Comparison of ENCODE assay signal across 17 cellular contexts in genomic region chr11:84819128-84819527, GRCh38.
DNase-seq lines count a peak whose midpoint lies in the region; ATAC-seq and TF ChIP-seq lines count a peak whose summit lies in the region.
"Had no signal": no experiment of that assay in that cellular context is flagged by ENCODE, and none has a peak within 500 bp of the region (broad histone marks: within the 10 kb centered on the region; RNA-seq: fewer than 3 reads in every experiment).

No MANE protein-coding gene starts in this region.

- H3K36me3 Mint-ChIP-seq in activated naive CD4-positive, alpha-beta T cell treated with anti-CD3 and anti-CD28 coated beads, Interleukin-2, amount 50 U/mL, for 72 hours, result no peaks in the 10 kb centered on the region
- H3K36me3 Mint-ChIP-seq: CD8-positive, alpha-beta memory T cell had no signal

- DNase-seq in NCI-H82 (lab: John Stamatoyannopoulos, UW), result peak; percentile 48
- DNase-seq in NCI-H82 treated with DMSO at 0.1 percent for 48 hours (lab: John Stamatoyannopoulos, UW; ENCODE audit: unreplicated experiment), result no peak
- peak; percentile 45 for DNase-seq in NCI-H345 treated with DMSO at 0.1 percent for 48 hours (lab: John Stamatoyannopoulos, UW; ENCODE audit: unreplicated experiment)
- DNase-seq in choroid plexus epithelial cell (ENCODE audit: low read depth), result peak; percentile 23
- no peak for DNase-seq in activated naive CD4-positive, alpha-beta T cell treated with anti-CD3 and anti-CD28 coated beads, Interleukin-2, amount 50 U/mL, for 72 hours (ENCODE audit: low spot score in 2 of 2)
- DNase-seq in osteoblast (ENCODE audit: insufficient read length, low spot score, missing footprints), result no peak
- DNase-seq: activated CD4-positive, alpha-beta T cell treated with anti-CD3 and anti-CD28 coated beads, Interleukin-2, amount 50 U/mL, for 4 hours; CD8-positive, alpha-beta memory T cell; NCI-H1092; NCI-H69; T1000 had no signal

- H2AFZ ChIP-seq in neural cell (ENCODE audit: low read depth, low read length) (no peak overlapping the region), osteoblast (ENCODE audit: low read length) (no peak overlapping the region)

- H3K27ac Mint-ChIP-seq in activated naive CD4-positive, alpha-beta T cell treated with anti-CD3 and anti-CD28 coated beads, Interleukin-2, amount 50 U/mL, for 72 hours, result no peak overlapping the region
- H3K27ac Mint-ChIP-seq: activated T-helper 2 cell treated with anti-CD3 and anti-CD28 coated beads, Interferon-gamma antibody, Interleukin-2, Interleukin-4, amounts not matched to agents 10 μg/mL and 5 μg/mL and 100 μg/mL, durations not matched to agents 14 hours and 24 hours and 36 hours; CD8-positive, alpha-beta memory T cell; stimulated activated naive CD8-positive, alpha-beta T cell treated with anti-CD3 and anti-CD28 coated beads, Interleukin-15, Interleukin-2, amounts not matched to agents 100 ng/mL and 50 ng/mL, for 24 hours had no signal

- no peak for TF ChIP-seq CTCF in choroid plexus epithelial cell (conservative IDR thresholded peaks at IDR 0.05; ENCODE audit: low read depth, low read length)
- TF ChIP-seq CTCF in neural cell (IDR thresholded peaks at IDR 0.05; ENCODE audit: poor library complexity, severe bottlenecking), result no peak
- no peak for TF ChIP-seq CTCF in osteoblast (IDR thresholded peaks at IDR 0.05; ENCODE audit: extremely low read depth, low read depth, low read length)

- H3K27me3 ChIP-seq in neural cell (ENCODE audit: insufficient read depth, low read depth, low read length) (no peaks in the 10 kb centered on the region), osteoblast (ENCODE audit: insufficient read depth, low read length) (no peaks in the 10 kb centered on the region)
- H3K27me3 ChIP-seq: SJCRH30 had no signal

- H3K9me3 ChIP-seq in neural cell (ENCODE audit: low read length) (no peaks in the 10 kb centered on the region), osteoblast (ENCODE audit: low read depth, low read length) (no peaks in the 10 kb centered on the region)
- H3K9me3 ChIP-seq: SJCRH30 had no signal

- TF ChIP-seq EP300 in neural cell (conservative IDR thresholded peaks at IDR 0.05; ENCODE audit: poor library complexity, severe bottlenecking), result no peak

- H3K27ac ChIP-seq in neural cell (ENCODE audit: low read length) (peak overlapping the region; percentile 62), osteoblast (ENCODE audit: low read depth, low read length) (no peak overlapping the region)
- H3K27ac ChIP-seq: SJCRH30, skin epidermis had no signal

- H3K4me3 ChIP-seq in choroid plexus epithelial cell (ENCODE audit: low read depth, low read length) (no peak overlapping the region), neural cell (ENCODE audit: low read length) (no peak overlapping the region), osteoblast (ENCODE audit: insufficient read depth, low read length) (no peak overlapping the region)
- H3K4me3 ChIP-seq: SJCRH30, skin epidermis had no signal

- H3F3A ChIP-seq in neural cell (ENCODE audit: insufficient read depth, low read length, poor library complexity, severe bottlenecking), result no peaks in the 10 kb centered on the region

- no peak overlapping the region for H3K4me2 ChIP-seq in neural cell (ENCODE audit: low read length)
- no peak overlapping the region for H3K4me2 ChIP-seq in osteoblast (ENCODE audit: insufficient read depth, low read length)

- no peak for ATAC-seq in activated naive CD4-positive, alpha-beta T cell treated with anti-CD3 and anti-CD28 coated beads, Interleukin-2, amount 50 U/mL, for 72 hours
- ATAC-seq in HG03135 (IDR thresholded peaks at IDR 0.05; ENCODE audit: unreplicated experiment), result no peak

- H3K9me2 ChIP-seq in neural cell (ENCODE audit: insufficient read depth, low read length), result no peaks in the 10 kb centered on the region

- H3K79me2 ChIP-seq in neural cell (replicated peaks; ENCODE audit: insufficient read depth, low read length) (no peaks in the 10 kb centered on the region), osteoblast (ENCODE audit: insufficient read depth, low read length) (no peaks in the 10 kb centered on the region)

- no peaks in the 10 kb centered on the region for H3K36me3 ChIP-seq in neural cell (ENCODE audit: insufficient read depth, low read length)
- no peaks in the 10 kb centered on the region for H3K36me3 ChIP-seq in osteoblast (ENCODE audit: insufficient read depth, low read length)
- H3K36me3 ChIP-seq: SJCRH30 had no signal

- no peak for TF ChIP-seq RAD21 in neural cell (conservative IDR thresholded peaks at IDR 0.05)

- no peaks in the 10 kb centered on the region for H3K4me1 ChIP-seq in osteoblast (ENCODE audit: insufficient read depth, low read length)
- H3K4me1 ChIP-seq: SJCRH30 had no signal

- H4K20me1 ChIP-seq in neural cell (ENCODE audit: insufficient read depth) (no peaks in the 10 kb centered on the region), osteoblast (ENCODE audit: insufficient read depth, low read length) (no peaks in the 10 kb centered on the region)

- H3K9me3 Mint-ChIP-seq in activated naive CD4-positive, alpha-beta T cell treated with anti-CD3 and anti-CD28 coated beads, Interleukin-2, amount 50 U/mL, for 72 hours, result peaks cover 21 to 22% of the 10 kb centered on the region in 2 donors
- H3K9me3 Mint-ChIP-seq: activated T-helper 2 cell treated with anti-CD3 and anti-CD28 coated beads, Interferon-gamma antibody, Interleukin-2, Interleukin-4, amounts not matched to agents 10 μg/mL and 5 μg/mL and 100 μg/mL, durations not matched to agents 14 hours and 24 hours and 36 hours had no signal

- peak overlapping the region; percentile 3 for H3K9ac ChIP-seq in neural cell (ENCODE audit: low read length)

TF ChIP-seq in neural cell, 6 proteins besides CTCF, POLR2A, EP300 and RAD21:
- no peak for TF ChIP-seq REST (IDR thresholded peaks at IDR 0.05; ENCODE audit: borderline replicate concordance)
- no peak for TF ChIP-seq MXI1 (conservative IDR thresholded peaks at IDR 0.05; ENCODE audit: poor library complexity, severe bottlenecking)
- no peak for TF ChIP-seq POLR2AphosphoS5 (IDR thresholded peaks at IDR 0.05)
- no peak for TF ChIP-seq EZH2 (IDR thresholded peaks at IDR 0.05; ENCODE audit: borderline replicate concordance, insufficient read depth, low read length, poor library complexity, severe bottlenecking)
- TF ChIP-seq SMC3 (conservative IDR thresholded peaks at IDR 0.05; ENCODE audit: poor library complexity), result no peak
- no peak for TF ChIP-seq TAF1 (IDR thresholded peaks at IDR 0.05; ENCODE audit: low read depth)

Comparison
In these comparisons a context has a peak if more than half of its experiments do, and no peak if none do; other contexts are left out.
1. DNase-seq: peak in NCI-H82 (single experiment), NCI-H345 treated with DMSO at 0.1 percent for 48 hours (single experiment) and choroid plexus epithelial cell (single experiment); none in NCI-H82 treated with DMSO at 0.1 percent for 48 hours (single experiment), activated naive CD4-positive, alpha-beta T cell treated with anti-CD3 and anti-CD28 coated beads, Interleukin-2, amount 50 U/mL, for 72 hours (0 of 2) and osteoblast (single experiment).